ENCODE assay signal across 9 cellular contexts in genomic region chr9:87714819-87715218, GRCh38. TPM values are rescaled to one million over a fixed set of nuclear protein-coding genes. Genes with fewer than 3 reads are reported as not detected.
A peak's percentile ranks its signal among the peaks of the same experiment; 100 is the strongest.
DNase-seq lines count a peak whose midpoint lies in the region; ATAC-seq, FAIRE-seq and TF ChIP-seq lines count a peak whose summit lies in the region.
"Had no signal": no experiment of that assay in that cellular context is flagged by ENCODE, and none has a peak within 500 bp of the region (broad histone marks: within the 10 kb centered on the region; RNA-seq: fewer than 3 reads in every experiment).

No MANE protein-coding gene starts in this region.

- no peaks in the 10 kb centered on the region for H3K36me3 ChIP-seq in skeletal muscle satellite cell (ENCODE audit: insufficient read depth, low read length)
- H3K36me3 ChIP-seq in CD8-positive, alpha-beta T cell (ENCODE audit: insufficient read depth, low read length), result no peaks in the 10 kb centered on the region

- DNase-seq in H54 (ENCODE audit: insufficient read length, low spot score) (no peak), SHP77 treated with DMSO at 0.1 percent for 48 hours (lab: John Stamatoyannopoulos, UW) (peak; percentile 19), foreskin fibroblast (peak; percentile 87 to 93), GM13977 (ENCODE audit: low spot score) (no peak)
- no peak for DNase-seq in CD8-positive, alpha-beta T cell
- DNase-seq: SK-N-SH had no signal

- H3K4me3 Mint-ChIP-seq in CD8-positive, alpha-beta T cell, result no peak overlapping the region

- no peaks in the 10 kb centered on the region for H3K9me3 ChIP-seq in skeletal muscle satellite cell (replicated peaks; ENCODE audit: low read length)
- H3K9me3 ChIP-seq in CD8-positive, alpha-beta T cell (ENCODE audit: low read length), result no peaks in the 10 kb centered on the region
- H3K9me3 ChIP-seq: SK-N-SH had no signal

- CTCF ChIA-PET in CD8-positive, alpha-beta T cell (lab: Charles Lee), result no interaction called here

- H3K27ac ChIP-seq in CD8-positive, alpha-beta T cell (ENCODE audit: low read depth, low read length), result no peak overlapping the region

- H3K27ac Mint-ChIP-seq in CD8-positive, alpha-beta T cell, result no peak overlapping the region

- ATAC-seq in GM21390 (IDR thresholded peaks at IDR 0.05; ENCODE audit: unreplicated experiment), result no peak
- no peak for ATAC-seq in CD8-positive, alpha-beta T cell
- ATAC-seq in HG03097 (IDR thresholded peaks at IDR 0.05; ENCODE audit: low FRiP score, unreplicated experiment), result no peak

- H3K4me2 ChIP-seq in skeletal muscle satellite cell (ENCODE audit: low read length), result peak overlapping the region; percentile 76
- H3K4me2 ChIP-seq: SK-N-SH had no signal

- H3K4me1 Mint-ChIP-seq in CD8-positive, alpha-beta T cell (ENCODE audit: low read depth), result peaks cover 2% of the 10 kb centered on the region

- intact Hi-C loops in CD8-positive, alpha-beta T cell (cut with DNase I, micrococcal nuclease), result no loop called here

- POLR2A ChIA-PET in CD8-positive, alpha-beta T cell (lab: Charles Lee), result no interaction called here

- no peak overlapping the region for H3K4me3 ChIP-seq in foreskin fibroblast (ENCODE audit: low read depth in 1 of 2, low read length in 2 of 2)
- H3K4me3 ChIP-seq in skeletal muscle satellite cell (ENCODE audit: low read length), result peak overlapping the region; percentile 31
- H3K4me3 ChIP-seq in CD8-positive, alpha-beta T cell (ENCODE audit: low read depth, low read length), result no peak overlapping the region

- H3K27me3 Mint-ChIP-seq in CD8-positive, alpha-beta T cell (ENCODE audit: low read depth), result no peaks in the 10 kb centered on the region

- no peaks in the 10 kb centered on the region for H3K27me3 ChIP-seq in skeletal muscle satellite cell (ENCODE audit: control insufficient read depth, insufficient read depth, low read length)
- no peaks in the 10 kb centered on the region for H3K27me3 ChIP-seq in CD8-positive, alpha-beta T cell (ENCODE audit: insufficient read depth, low read length)

- TF ChIP-seq CTCF in foreskin fibroblast (IDR thresholded peaks at IDR 0.05; ENCODE audit: low read depth, low read length) (no peak), GM13977 (IDR thresholded peaks at IDR 0.05; ENCODE audit: extremely low read depth, insufficient read depth, missing control alignments) (no peak)
- no peak for TF ChIP-seq CTCF in CD8-positive, alpha-beta T cell (IDR thresholded peaks at IDR 0.05)

- TF ChIP-seq POLR2A in H54 (IDR thresholded peaks at IDR 0.05; ENCODE audit: low read depth, low read length), result no peak

- H3K36me3 Mint-ChIP-seq in CD8-positive, alpha-beta T cell, result no peaks in the 10 kb centered on the region

- H3K4me1 ChIP-seq in skeletal muscle satellite cell (ENCODE audit: control insufficient read depth, insufficient read depth, low read length), result peaks cover 44% of the 10 kb centered on the region
- H3K4me1 ChIP-seq in CD8-positive, alpha-beta T cell (ENCODE audit: insufficient read depth, low read length), result peaks cover 3% of the 10 kb centered on the region

- H3K9me3 Mint-ChIP-seq in CD8-positive, alpha-beta T cell, result no peaks in the 10 kb centered on the region

- in situ Hi-C loops in GM13977 (cut with MboI; ENCODE audit: low pct_unique_long_range_greater_than_20kb, low sequenced_read_pairs, unreplicated experiment), result no loop called here

- H3K9ac ChIP-seq in skeletal muscle satellite cell (ENCODE audit: low read depth, low read length), result peak overlapping the region; percentile 84
- H3K9ac ChIP-seq: SK-N-SH had no signal

- FAIRE-seq in H54 (lab: Jason Lieb, UNC), result peak; percentile 61

RNA-seq across cellular contexts. Expression of gene CTSL, which starts 11.1 kb away (rescaled TPM):
- total RNA-seq in skeletal muscle satellite cell (2012; rRNA removed), result 336 and 928 TPM in 2 replicates
- total RNA-seq in CD8-positive, alpha-beta T cell, result 1 to 10 TPM in 1 of 2 experiments, under 1 TPM in 1; 0.58 to 1.2 TPM

Comparison
In these comparisons a context has a peak if more than half of its experiments do, and no peak if none do; other contexts are left out.
1. DNase-seq: peak in SHP77 treated with DMSO at 0.1 percent for 48 hours (single experiment) and foreskin fibroblast (2 of 2); none in H54 (single experiment), CD8-positive, alpha-beta T cell (0 of 7) and GM13977 (single experiment).